Comparison of ENCODE assay signal across 8 cellular contexts in the genomic region with DNA sequence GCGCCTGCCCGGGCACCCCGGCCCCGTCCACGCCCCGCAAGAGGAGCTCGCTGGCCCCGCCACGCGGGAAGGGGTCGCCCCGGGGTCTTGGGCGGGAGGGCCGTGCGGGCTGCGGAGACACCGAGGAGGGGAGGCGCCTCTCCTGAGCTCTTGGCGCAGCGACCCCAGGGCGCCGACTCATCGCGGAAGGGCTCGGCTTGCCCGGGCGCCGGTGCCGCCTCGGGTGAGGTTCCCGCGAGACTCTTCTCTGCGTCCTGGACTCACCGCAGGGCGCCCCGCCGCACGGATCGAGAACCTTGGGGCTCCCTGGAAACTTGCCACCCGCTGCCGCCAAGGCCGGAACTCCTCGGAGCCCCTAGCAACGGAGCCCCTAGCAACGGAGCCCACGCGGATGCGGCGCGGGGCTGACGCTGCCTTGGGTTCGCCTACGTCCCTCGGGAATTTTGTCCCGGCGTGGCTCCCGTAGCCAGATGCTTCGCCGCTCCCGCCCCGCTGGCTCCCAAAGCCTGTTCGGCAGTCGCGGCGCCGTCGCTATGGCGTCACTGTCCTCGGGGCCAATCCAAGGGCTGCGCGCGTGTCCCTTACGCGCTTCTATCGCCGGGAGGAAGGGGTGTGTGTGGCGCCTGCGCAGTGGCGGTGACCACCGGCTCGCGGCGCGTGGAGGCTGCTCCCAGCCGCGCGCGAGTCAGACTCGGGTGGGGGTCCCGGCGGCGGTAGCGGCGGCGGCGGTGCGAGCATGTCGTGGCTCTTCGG. TPM values are rescaled to one million over a fixed set of nuclear protein-coding genes. Genes with fewer than 3 reads are reported as not detected.
DNase-seq lines count a peak whose midpoint lies in the region; ATAC-seq, FAIRE-seq and TF ChIP-seq lines count a peak whose summit lies in the region.

ATAD3A (plus strand) TSS at position 630 of the 753 bp plus-strand sequence; CDS start at position 737, 107 bp downstream.

- TF ChIP-seq POLR2A in GM12891 (IDR thresholded peaks at IDR 0.05; ENCODE audit: low read depth, low read length) (peak; percentile 55), ovary (IDR thresholded peaks at IDR 0.05) (peak; percentile 55)

- H3K27ac Mint-ChIP-seq in activated naive CD8-positive, alpha-beta T cell treated with anti-CD3 and anti-CD28 coated beads, Interleukin-2, amount 10 ng/mL, durations not matched to agents 7 days and 5 days = peak within 1 kb of the TSS; percentile 88

- no peak for TF ChIP-seq EP300 in ovary (IDR thresholded peaks at IDR 0.05)

- H3K4me3 ChIP-seq in ovary (peak within 1 kb of the TSS; percentile 60), thymus (ENCODE audit: low read length) (peak within 1 kb of the TSS; percentile 69)

- H3K36me3 Mint-ChIP-seq in activated naive CD8-positive, alpha-beta T cell treated with anti-CD3 and anti-CD28 coated beads, Interleukin-2, amount 10 ng/mL, durations not matched to agents 7 days and 5 days = no peaks in the 10 kb centered on the region

- H3K9me3 ChIP-seq in ovary (no peaks in the 10 kb centered on the region), thymus (ENCODE audit: control insufficient read depth) (no peaks in the 10 kb centered on the region)

- no peaks in the 10 kb centered on the region for H3K27me3 Mint-ChIP-seq in activated naive CD8-positive, alpha-beta T cell treated with anti-CD3 and anti-CD28 coated beads, Interleukin-2, amount 10 ng/mL, durations not matched to agents 7 days and 5 days

- WGBS in ovary, 3 donors = 0% methylated on average over 38 to 99 of the region's 99 CpGs
- WGBS in thymus = under 1% methylated on average over 99 of the region's 99 CpGs

- H3K27me3 ChIP-seq in ovary = no peaks in the 10 kb centered on the region
- no peaks in the 10 kb centered on the region for H3K27me3 ChIP-seq in thymus (ENCODE audit: control insufficient read depth, insufficient read depth)

- H3K9me3 Mint-ChIP-seq in activated naive CD8-positive, alpha-beta T cell treated with anti-CD3 and anti-CD28 coated beads, Interleukin-2, amount 10 ng/mL, durations not matched to agents 7 days and 5 days = no peaks in the 10 kb centered on the region

- intact Hi-C loops in head of caudate nucleus (cut with DNase I) = no loop called here
- intact Hi-C loops in ovary (cut with DNase I) = no loop called here

- H3K36me3 ChIP-seq in ovary (no peaks in the 10 kb centered on the region), thymus (ENCODE audit: control insufficient read depth, insufficient read depth) (no peaks in the 10 kb centered on the region)

- H3K4me1 ChIP-seq in ovary (ENCODE audit: insufficient read depth) = peaks cover 2% of the 10 kb centered on the region
- peaks cover 4% of the 10 kb centered on the region for H3K4me1 ChIP-seq in thymus (ENCODE audit: control insufficient read depth, insufficient read depth, low read length)

- H3K4me1 Mint-ChIP-seq in activated naive CD8-positive, alpha-beta T cell treated with anti-CD3 and anti-CD28 coated beads, Interleukin-2, amount 10 ng/mL, durations not matched to agents 7 days and 5 days = peaks cover 6% of the 10 kb centered on the region

- peak; percentile 99 for FAIRE-seq in GM12891 (lab: Jason Lieb, UNC)

- peak in 1 of 3 donors; percentile 18 for TF ChIP-seq CTCF in ovary (IDR thresholded peaks at IDR 0.05)

- POLR2A ChIA-PET in activated naive CD8-positive, alpha-beta T cell treated with anti-CD3 and anti-CD28 coated beads, Interleukin-2, amount 10 ng/mL, durations not matched to agents 7 days and 5 days (lab: Charles Lee) = interaction anchor here (0.6 to 0.9 kb wide), 2 partner anchors 112 to 119 kb away, joined by 3 to 4 read pairs; partner anchors contain the start of gene CCNL2

- ATAC-seq in HG02798 (IDR thresholded peaks at IDR 0.05; ENCODE audit: poor library complexity, unreplicated experiment) = peak; percentile 94
- ATAC-seq in activated naive CD8-positive, alpha-beta T cell treated with anti-CD3 and anti-CD28 coated beads, Interleukin-2, amount 10 ng/mL, durations not matched to agents 7 days and 5 days (ENCODE audit: low read depth) = peak; percentile 94

- H3K27ac ChIP-seq in ovary (peak within 1 kb of the TSS; percentile 77 to 83), thymus (ENCODE audit: low read depth) (peak within 1 kb of the TSS; percentile 69)

- H3K4me3 Mint-ChIP-seq in activated naive CD8-positive, alpha-beta T cell treated with anti-CD3 and anti-CD28 coated beads, Interleukin-2, amount 10 ng/mL, durations not matched to agents 7 days and 5 days = peak within 1 kb of the TSS; percentile 91

- DNase-seq in GM12891 (ENCODE audit: insufficient read length, low spot score) (peak; percentile 99), NCI-H1417 treated with DMSO at 0.1 percent for 48 hours (lab: John Stamatoyannopoulos, UW) (peak; percentile 64), SW 1271 (lab: John Stamatoyannopoulos, UW) (peak; percentile 71 to 87), head of caudate nucleus (peak; percentile 96 to 100 (median 99)), ovary (peak; percentile 98 to 99 (median 98))
- peak; percentile 95 for DNase-seq in activated naive CD8-positive, alpha-beta T cell treated with anti-CD3 and anti-CD28 coated beads, Interleukin-2, amount 10 ng/mL, durations not matched to agents 7 days and 5 days

TF ChIP-seq in GM12891, 5 proteins besides CTCF, POLR2A, EP300 and RAD21:
- TF ChIP-seq POLR2AphosphoS5 (IDR thresholded peaks at IDR 0.05; ENCODE audit: low read depth, low read length) (peak; percentile 70; the same call in 1 of the 2 replicates), PAX5 (IDR thresholded peaks at IDR 0.05; ENCODE audit: insufficient read depth, low read length, severe bottlenecking) (no peak), SPI1 (IDR thresholded peaks at IDR 0.05; ENCODE audit: low read depth, low read length) (no peak), POU2F2 (IDR thresholded peaks at IDR 0.05; ENCODE audit: low read depth, low read length) (peak; percentile 39; the same call in 1 of the 2 replicates), TAF1 (IDR thresholded peaks at IDR 0.05; ENCODE audit: low read depth, low read length) (0 out of 2 replicates have a peak, but pooled peaks have one; percentile 57)
TF ChIP-seq in GM12891: peak in this region for 3.

RNA-seq across cellular contexts. Expression of gene ATAD3A, which starts in this region (rescaled TPM):
- 26.8 TPM for polyA plus RNA-seq in GM12891 (2012; ENCODE audit: low read depth, missing spikeins)
- 10 to 100 TPM; 32.6 to 33.6 TPM for total RNA-seq in activated naive CD8-positive, alpha-beta T cell treated with anti-CD3 and anti-CD28 coated beads, Interleukin-2, amount 10 ng/mL, durations not matched to agents 7 days and 5 days
- total RNA-seq in ovary = 10 to 100 TPM in 6 of 7 donors, 1 to 10 TPM in 1; 7.6 to 23.9 (median 17.8) TPM
- 10 to 100 TPM in 1 of 2 donors, 1 to 10 TPM in 1; 2.8 to 11.0 TPM for polyA plus RNA-seq in ovary
- polyA plus RNA-seq in thymus = 17.5 TPM

Comparison
In these comparisons a context has a peak if more than half of its experiments do, and no peak if none do; other contexts are left out.
1. Peak in every context shown above with its lines: DNase-seq, ATAC-seq, H3K4me3 ChIP-seq and H3K27ac ChIP-seq.